Comparison of ENCODE assay signal across 16 cellular contexts in the genomic region with DNA sequence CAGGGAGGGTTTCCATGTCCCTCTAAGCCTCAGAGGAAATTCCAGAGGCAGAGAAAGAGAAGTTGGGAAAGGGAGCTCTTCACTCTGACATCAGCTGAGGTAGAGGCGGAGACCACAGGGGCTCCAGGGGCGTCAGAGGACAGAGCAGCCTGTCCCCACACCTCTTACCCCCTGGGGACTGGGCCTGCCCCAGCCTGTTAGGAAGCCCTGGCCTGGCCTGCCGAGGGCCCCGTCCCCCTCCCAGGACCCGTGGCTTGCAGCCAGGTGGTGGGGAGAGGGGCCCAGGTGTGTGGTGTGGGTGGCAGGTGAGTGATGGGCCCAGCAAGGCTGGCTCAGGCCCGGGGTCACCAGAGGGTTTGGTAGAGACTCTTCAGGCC. TPM values are rescaled to one million over a fixed set of nuclear protein-coding genes. Genes with fewer than 3 reads are reported as not detected.
DNase-seq lines count a peak whose midpoint lies in the region; ATAC-seq, FAIRE-seq and TF ChIP-seq lines count a peak whose summit lies in the region.
"Not testable (repeated sequence)": the region's sequence is repeated elsewhere in the genome, so short reads cannot be mapped to it uniquely, and the experiment has no call there.
"Had no signal": no experiment of that assay in that cellular context is flagged by ENCODE, and none has a peak within 500 bp of the region (broad histone marks: within the 10 kb centered on the region; RNA-seq: fewer than 3 reads in every experiment).

No MANE protein-coding gene starts in this region.

- intact Hi-C loops in HepG2 (cut with micrococcal nuclease; ENCODE audit: unreplicated experiment); upper lobe of right lung (cut with DNase I): not testable (repeated sequence)

- not testable (repeated sequence) for H3K27ac ChIP-seq in SK-N-SH (ENCODE audit: low read depth in 2 of 2, low read length in 1 of 2); HepG2 (ENCODE audit: extremely low read length, insufficient read depth, low read length); upper lobe of right lung
- peak overlapping the region; percentile 61 for H3K27ac ChIP-seq in duodenal mucosa (ENCODE audit: low read depth, low read length)

- WGBS in SK-N-SH (ENCODE audit: low lambda C conversion rate) = 70% methylated on average over 2 of the region's 6 CpGs
- WGBS in HepG2 (ENCODE audit: low lambda C conversion rate) = 100% methylated on average over 1 of the region's 6 CpGs

- DNase-seq in H7 = peak; percentile 44
- peak; percentile 95 for DNase-seq in NCI-H69 (lab: John Stamatoyannopoulos, UW)
- peak; percentile 16 for DNase-seq in SK-N-SH
- not testable (repeated sequence) for DNase-seq in HepG2 (ENCODE audit: low spot score); stimulated activated effector memory CD8-positive, alpha-beta T cell treated with anti-CD3 and anti-CD28 coated beads, Interleukin-12 subunit alpha, Interleukin-12 subunit beta, amount 100 ng/mL, for 72 hours (ENCODE audit: low spot score in 2 of 2); upper lobe of right lung

- H4K20me1 ChIP-seq in SK-N-SH (ENCODE audit: insufficient read depth); HepG2 (ENCODE audit: insufficient read depth, low read length): not testable (repeated sequence)

- H2AFZ ChIP-seq in SK-N-SH (ENCODE audit: low read depth); HepG2 (ENCODE audit: low read length): not testable (repeated sequence)

- not testable (repeated sequence) for H3K9ac ChIP-seq in SK-N-SH
- H3K9ac ChIP-seq in duodenal mucosa (ENCODE audit: low read depth in 1 of 2, low read length in 2 of 2) (peak overlapping the region in 1 of 2 donors; percentile 26), HepG2 (ENCODE audit: insufficient read depth, low read depth, low read length) (0 out of 2 replicates have a peak overlapping the region, but pooled peaks have one; percentile 23)

- TF ChIP-seq CTCF in SK-N-SH (IDR thresholded peaks at IDR 0.05); HepG2 (CRISPR knock-in tag; IDR thresholded peaks at IDR 0.05); upper lobe of right lung (IDR thresholded peaks at IDR 0.05): not testable (repeated sequence)

- CTCF ChIA-PET in SK-N-SH (lab: Yijun Ruan, JAX) = interaction anchor here (1.6 kb wide), 1 partner anchor 52 kb away, joined by 4 read pairs; no protein-coding TSS in a partner anchor
- CTCF ChIA-PET in HepG2 (lab: Yijun Ruan, JAX; ENCODE audit: low intra/inter-chr PET ratio, low total read pairs) = not testable (repeated sequence)

- TF ChIP-seq POLR2A in HepG2 (IDR thresholded peaks at IDR 0.05; ENCODE audit: insufficient read depth in 1 of 2, low read depth in 2 of 2, low read length in 2 of 2) = not testable (repeated sequence)

- TF ChIP-seq EP300 in SK-N-SH (IDR thresholded peaks at IDR 0.05; ENCODE audit: borderline replicate concordance in 1 of 2, low read depth in 1 of 2, low read length in 1 of 2); HepG2 (IDR thresholded peaks at IDR 0.05; ENCODE audit: low read depth in 2 of 2, low read length in 2 of 2); HepG2 (CRISPR knock-in tag; IDR thresholded peaks at IDR 0.05; ENCODE audit: borderline replicate concordance): not testable (repeated sequence)

- not testable (repeated sequence) for H3F3A ChIP-seq in SK-N-SH (replicated peaks; ENCODE audit: insufficient read depth)

- not testable (repeated sequence) for H3K4me1 Mint-ChIP-seq in stimulated activated effector memory CD8-positive, alpha-beta T cell treated with anti-CD3 and anti-CD28 coated beads, Interleukin-12 subunit alpha, Interleukin-12 subunit beta, amount 100 ng/mL, for 72 hours

- H3K36me3 Mint-ChIP-seq in stimulated activated effector memory CD8-positive, alpha-beta T cell treated with anti-CD3 and anti-CD28 coated beads, Interleukin-12 subunit alpha, Interleukin-12 subunit beta, amount 100 ng/mL, for 72 hours = not testable (repeated sequence)

- H3K36me3 ChIP-seq in H7 (replicated peaks; ENCODE audit: control insufficient read depth, insufficient read depth, low read length); SK-N-SH (replicated peaks in 1 of 2; ENCODE audit: control insufficient read depth in 1 of 2, insufficient read depth in 2 of 2, low read length in 1 of 2); duodenal mucosa (ENCODE audit: control insufficient read depth in 1 of 2, insufficient read depth in 2 of 2, low read length in 2 of 2); HepG2 (replicated peaks in 1 of 2; ENCODE audit: control insufficient read depth in 1 of 2, insufficient read depth in 2 of 2, low read length in 2 of 2); upper lobe of right lung: not testable (repeated sequence)

- not testable (repeated sequence) for H3K4me3 ChIP-seq in H7 (ENCODE audit: insufficient read depth, low read depth, low read length); SK-N-SH (ENCODE audit: low read depth in 2 of 2, low read length in 1 of 2); duodenal mucosa (ENCODE audit: low read depth in 1 of 2, low read length in 2 of 2); HepG2 (replicated peaks in 1 of 3; ENCODE audit: insufficient read depth in 1 of 3, low read depth in 2 of 3, low read length in 3 of 3); upper lobe of right lung

- H3K27me3 ChIP-seq in H7 (ENCODE audit: control insufficient read depth, insufficient read depth, low read length); SK-N-SH (ENCODE audit: insufficient read depth); duodenal mucosa (ENCODE audit: control insufficient read depth in 1 of 2, insufficient read depth in 2 of 2, low read length in 2 of 2); HepG2 (ENCODE audit: control insufficient read depth in 1 of 2, insufficient read depth in 2 of 2, low read length in 2 of 2); upper lobe of right lung: not testable (repeated sequence)

- POLR2A ChIA-PET in SK-N-SH (lab: Yijun Ruan, JAX) (interaction anchor here (1.7 kb wide), 1 partner anchor 13 kb away, joined by 7 read pairs; no protein-coding TSS in a partner anchor), HepG2 (lab: Yijun Ruan, JAX) (interaction anchor here (0.7 to 6.5 kb wide), 2 partner anchors 13 to 62 kb away, joined by 3 to 96 read pairs; partner anchors contain the start of gene NDUFA11)

- not testable (repeated sequence) for H3K9me3 ChIP-seq in SK-N-SH; duodenal mucosa (ENCODE audit: control insufficient read depth in 1 of 2, low read length in 2 of 2); HepG2 (ENCODE audit: low read length); upper lobe of right lung

- not testable (repeated sequence) for H3K4me3 Mint-ChIP-seq in stimulated activated effector memory CD8-positive, alpha-beta T cell treated with anti-CD3 and anti-CD28 coated beads, Interleukin-12 subunit alpha, Interleukin-12 subunit beta, amount 100 ng/mL, for 72 hours

- not testable (repeated sequence) for H3K4me2 ChIP-seq in SK-N-SH
- peak overlapping the region; percentile 11; the same call in 1 of the 2 replicates for H3K4me2 ChIP-seq in HepG2 (ENCODE audit: low read depth, low read length)

- not testable (repeated sequence) for ATAC-seq in HepG2
- ATAC-seq in stimulated activated effector memory CD8-positive, alpha-beta T cell treated with anti-CD3 and anti-CD28 coated beads, Interleukin-12 subunit alpha, Interleukin-12 subunit beta, amount 100 ng/mL, for 72 hours = peak; percentile 25
- peak; percentile 32 for ATAC-seq in upper lobe of right lung

- H3K27ac Mint-ChIP-seq in stimulated activated effector memory CD8-positive, alpha-beta T cell treated with anti-CD3 and anti-CD28 coated beads, Interleukin-12 subunit alpha, Interleukin-12 subunit beta, amount 100 ng/mL, for 72 hours = not testable (repeated sequence)

- not testable (repeated sequence) for H3K9me3 Mint-ChIP-seq in stimulated activated effector memory CD8-positive, alpha-beta T cell treated with anti-CD3 and anti-CD28 coated beads, Interleukin-12 subunit alpha, Interleukin-12 subunit beta, amount 100 ng/mL, for 72 hours

- not testable (repeated sequence) for TF ChIP-seq RAD21 in SK-N-SH (IDR thresholded peaks at IDR 0.05; ENCODE audit: low read length); HepG2 (CRISPR knock-in tag; IDR thresholded peaks at IDR 0.05)

- not testable (repeated sequence) for H3K79me2 ChIP-seq in SK-N-SH (ENCODE audit: insufficient read depth)
- peaks cover 11% of the 10 kb centered on the region for H3K79me2 ChIP-seq in HepG2 (ENCODE audit: insufficient read depth, low read length)

- in situ Hi-C loops in HepG2 (cut with HindIII; ENCODE audit: extremely low pct_ligation_motif_present, low pct_unique_long_range_greater_than_20kb) = not testable (repeated sequence)

- H3K4me1 ChIP-seq in SK-N-SH (ENCODE audit: control insufficient read depth in 1 of 2, insufficient read depth in 2 of 2, low read depth in 1 of 2, low read length in 1 of 2); upper lobe of right lung: not testable (repeated sequence)
- H3K4me1 ChIP-seq in duodenal mucosa (ENCODE audit: control insufficient read depth in 1 of 2, insufficient read depth in 2 of 2, low read length in 2 of 2) (peaks cover 18 to 21% of the 10 kb centered on the region in 2 donors), HepG2 (ENCODE audit: insufficient read depth, low read length) (peaks cover 60% of the 10 kb centered on the region)

- H3K9me2 ChIP-seq in SK-N-SH = not testable (repeated sequence)

- not testable (repeated sequence) for BruUV-seq in HepG2 (replicated peaks; lab: Mats Ljungman, UMichigan)

- FAIRE-seq in HepG2 (lab: Jason Lieb, UNC) = not testable (repeated sequence)

RNA-seq across cellular contexts. Expression of gene FUT6, which starts 2.2 kb away (rescaled TPM):
- not detected in 2 replicates for total RNA-seq in H7 (2014; rRNA removed; shearing (Covaris generic))
- not detected in 2 replicates for polyA plus RNA-seq in SK-N-SH (2012; rRNA removed)
- polyA plus RNA-seq in SK-N-SH (2012; cell fraction: cytosol; rRNA removed) = not detected in 2 replicates
- polyA plus RNA-seq in SK-N-SH (2012; cell fraction: nucleus; rRNA removed) = not detected in 2 replicates
- 5.0 and 8.2 TPM in 2 replicates for total RNA-seq in HepG2 (2016; rRNA removed; fragmentation: Illumina TruSeq; extraction: Trizol)
- 0.97 and 1.6 TPM in 2 replicates for total RNA-seq in HepG2 (2016; cell fraction: cytosol; rRNA removed; fragmentation: Illumina TruSeq; extraction: Trizol; ENCODE audit: low read depth)
- 5.0 and 7.9 TPM in 2 replicates for total RNA-seq in HepG2 (2016; cell fraction: insoluble cytoplasmic fraction; rRNA removed; fragmentation: Illumina TruSeq; extraction: Trizol)
- 3.2 and 4.2 TPM in 2 replicates for total RNA-seq in HepG2 (2016; cell fraction: membrane; rRNA removed; fragmentation: Illumina TruSeq; extraction: Trizol)
- total RNA-seq in HepG2 (2016; cell fraction: nucleus; rRNA removed; fragmentation: Illumina TruSeq; extraction: Trizol) = 5.8 and 8.5 TPM in 2 replicates
- 27.7 and 53.3 TPM in 2 replicates for polyA plus RNA-seq in HepG2 (2011; rRNA removed)
- polyA plus RNA-seq in HepG2 (2011; cell fraction: cytosol; rRNA removed) = 33.1 and 34.4 TPM in 2 replicates
- polyA plus RNA-seq in HepG2 (2011; cell fraction: nucleus; rRNA removed) = 43.6 and 59.1 TPM in 2 replicates
- polyA plus RNA-seq in HepG2 (2012) = 15.4 and 18.7 TPM in 2 replicates
- polyA plus RNA-seq in HepG2 (2016; cell fraction: cytosol; fragmentation: Illumina TruSeq; extraction: Trizol; ENCODE audit: low read depth) = 0.97 and 1.0 TPM in 2 replicates
- polyA plus RNA-seq in HepG2 (2016; cell fraction: insoluble cytoplasmic fraction; fragmentation: Illumina TruSeq; extraction: Trizol; ENCODE audit: low read depth) = 5.1 and 6.0 TPM in 2 replicates
- polyA plus RNA-seq in HepG2 (2016; cell fraction: membrane; fragmentation: Illumina TruSeq; extraction: Trizol; ENCODE audit: low read depth) = 3.2 and 3.6 TPM in 2 replicates
- 11.4 and 11.8 TPM in 2 replicates for polyA plus RNA-seq in HepG2 (2016; cell fraction: nucleus; fragmentation: Illumina TruSeq; extraction: Trizol; ENCODE audit: insufficient read depth, low read depth)
- polyA minus RNA-seq in HepG2 (2011; rRNA and poly(A)+ RNA removed; ENCODE audit: low replicate concordance) = 80.4 TPM in 1 of 2 replicates, not detected in the other
- 21.4 and 25.8 TPM in 2 replicates for polyA minus RNA-seq in HepG2 (2011; cell fraction: cytosol; rRNA and poly(A)+ RNA removed)
- 22.5 and 47.7 TPM in 2 replicates for polyA minus RNA-seq in HepG2 (2011; cell fraction: nucleus; rRNA and poly(A)+ RNA removed)
- 2.7 TPM for total RNA-seq in upper lobe of right lung
- total RNA-seq: A172; A673; CD4-positive, alpha-beta memory T cell; Daoy; G401; GM23338; H4 had no signal
- polyA plus RNA-seq: BJ; CD4-positive, alpha-beta memory T cell; GM23338 had no signal

RNA-seq across cellular contexts. Expression of gene FUT3, which starts 9.5 kb away (rescaled TPM):
- total RNA-seq in H7 (2014; rRNA removed; shearing (Covaris generic)) = not detected in 2 replicates
- polyA plus RNA-seq in SK-N-SH (2012; rRNA removed) (not detected in 2 replicates), HepG2 (2011; rRNA removed) (1.1 and 1.6 TPM in 2 replicates)
- polyA plus RNA-seq in SK-N-SH (2012; cell fraction: cytosol; rRNA removed) = not detected in 2 replicates
- not detected in 2 replicates for polyA plus RNA-seq in SK-N-SH (2012; cell fraction: nucleus; rRNA removed)
- total RNA-seq in HepG2 (2016; rRNA removed; fragmentation: Illumina TruSeq; extraction: Trizol) (0.20 and 0.53 TPM in 2 replicates), upper lobe of right lung (17.3 TPM)
- 0.10 TPM in 1 of 2 replicates, not detected in the other for total RNA-seq in HepG2 (2016; cell fraction: cytosol; rRNA removed; fragmentation: Illumina TruSeq; extraction: Trizol; ENCODE audit: low read depth)
- total RNA-seq in HepG2 (2016; cell fraction: insoluble cytoplasmic fraction; rRNA removed; fragmentation: Illumina TruSeq; extraction: Trizol) = 0.39 TPM in 1 of 2 replicates, not detected in the other
- total RNA-seq in HepG2 (2016; cell fraction: membrane; rRNA removed; fragmentation: Illumina TruSeq; extraction: Trizol) = 0.14 and 0.15 TPM in 2 replicates
- 0.34 TPM in 1 of 2 replicates, not detected in the other for total RNA-seq in HepG2 (2016; cell fraction: nucleus; rRNA removed; fragmentation: Illumina TruSeq; extraction: Trizol)
- 0.74 and 0.86 TPM in 2 replicates for polyA plus RNA-seq in HepG2 (2011; cell fraction: cytosol; rRNA removed)
- 0.96 and 1.5 TPM in 2 replicates for polyA plus RNA-seq in HepG2 (2011; cell fraction: nucleus; rRNA removed)
- 0.52 and 2.4 TPM in 2 replicates for polyA plus RNA-seq in HepG2 (2012)
- polyA plus RNA-seq in HepG2 (2016; cell fraction: cytosol; fragmentation: Illumina TruSeq; extraction: Trizol; ENCODE audit: low read depth) = 0.07 TPM in 1 of 2 replicates, not detected in the other
- polyA plus RNA-seq in HepG2 (2016; cell fraction: insoluble cytoplasmic fraction; fragmentation: Illumina TruSeq; extraction: Trizol; ENCODE audit: low read depth) = 0.12 and 0.23 TPM in 2 replicates
- polyA plus RNA-seq in HepG2 (2016; cell fraction: membrane; fragmentation: Illumina TruSeq; extraction: Trizol; ENCODE audit: low read depth) = 0.17 TPM in 1 of 2 replicates, not detected in the other
- 0.57 and 0.83 TPM in 2 replicates for polyA plus RNA-seq in HepG2 (2016; cell fraction: nucleus; fragmentation: Illumina TruSeq; extraction: Trizol; ENCODE audit: insufficient read depth, low read depth)
- 0.80 TPM in 1 of 2 replicates, not detected in the other for polyA minus RNA-seq in HepG2 (2011; rRNA and poly(A)+ RNA removed; ENCODE audit: low replicate concordance)
- polyA minus RNA-seq in HepG2 (2011; cell fraction: cytosol; rRNA and poly(A)+ RNA removed) = 0.69 TPM in 1 of 2 replicates, not detected in the other
- 0.26 and 2.9 TPM in 2 replicates for polyA minus RNA-seq in HepG2 (2011; cell fraction: nucleus; rRNA and poly(A)+ RNA removed)
- total RNA-seq: A172, A673, Daoy, G401, GM23338, H4 had no signal
- polyA plus RNA-seq: BJ; CD4-positive, alpha-beta memory T cell had no signal

RNA-seq across cellular contexts. Expression of gene FUT5, which starts 28.6 kb away (rescaled TPM):
- total RNA-seq in H7 (2014; rRNA removed; shearing (Covaris generic)) = 0.18 TPM in 1 of 2 replicates, not detected in the other
- not detected in 2 replicates for polyA plus RNA-seq in SK-N-SH (2012; rRNA removed)
- not detected in 2 replicates for polyA plus RNA-seq in SK-N-SH (2012; cell fraction: cytosol; rRNA removed)
- not detected in 2 replicates for polyA plus RNA-seq in SK-N-SH (2012; cell fraction: nucleus; rRNA removed)
- total RNA-seq in HepG2 (2016; rRNA removed; fragmentation: Illumina TruSeq; extraction: Trizol) = not detected in 2 replicates
- total RNA-seq in HepG2 (2016; cell fraction: cytosol; rRNA removed; fragmentation: Illumina TruSeq; extraction: Trizol; ENCODE audit: low read depth) = not detected in 2 replicates
- total RNA-seq in HepG2 (2016; cell fraction: insoluble cytoplasmic fraction; rRNA removed; fragmentation: Illumina TruSeq; extraction: Trizol) = not detected in 2 replicates
- not detected in 2 replicates for total RNA-seq in HepG2 (2016; cell fraction: membrane; rRNA removed; fragmentation: Illumina TruSeq; extraction: Trizol)
- total RNA-seq in HepG2 (2016; cell fraction: nucleus; rRNA removed; fragmentation: Illumina TruSeq; extraction: Trizol) = not detected in 2 replicates
- polyA plus RNA-seq in HepG2 (2011; rRNA removed) = 0.03 and 0.10 TPM in 2 replicates
- 0.03 and 0.05 TPM in 2 replicates for polyA plus RNA-seq in HepG2 (2011; cell fraction: cytosol; rRNA removed)
- 0.45 and 0.69 TPM in 2 replicates for polyA plus RNA-seq in HepG2 (2011; cell fraction: nucleus; rRNA removed)
- polyA plus RNA-seq in HepG2 (2012) = 0.35 TPM in 1 of 2 replicates, not detected in the other
- not detected in 2 replicates for polyA plus RNA-seq in HepG2 (2016; cell fraction: cytosol; fragmentation: Illumina TruSeq; extraction: Trizol; ENCODE audit: low read depth)
- polyA plus RNA-seq in HepG2 (2016; cell fraction: insoluble cytoplasmic fraction; fragmentation: Illumina TruSeq; extraction: Trizol; ENCODE audit: low read depth) = not detected in 2 replicates
- not detected in 2 replicates for polyA plus RNA-seq in HepG2 (2016; cell fraction: membrane; fragmentation: Illumina TruSeq; extraction: Trizol; ENCODE audit: low read depth)
- polyA plus RNA-seq in HepG2 (2016; cell fraction: nucleus; fragmentation: Illumina TruSeq; extraction: Trizol; ENCODE audit: insufficient read depth, low read depth) = 0.32 TPM in 1 of 2 replicates, not detected in the other
- 0.08 and 0.14 TPM in 2 replicates for polyA minus RNA-seq in HepG2 (2011; rRNA and poly(A)+ RNA removed; ENCODE audit: low replicate concordance)
- polyA minus RNA-seq in HepG2 (2011; cell fraction: cytosol; rRNA and poly(A)+ RNA removed) = not detected in 2 replicates
- 1.1 and 1.4 TPM in 2 replicates for polyA minus RNA-seq in HepG2 (2011; cell fraction: nucleus; rRNA and poly(A)+ RNA removed)
- total RNA-seq in upper lobe of right lung = not detected
- total RNA-seq: A172, A673, Calu3, Daoy, G401, GM23338, H4 had no signal
- polyA plus RNA-seq: BJ; CD4-positive, alpha-beta memory T cell; GM23338 had no signal

RNA-seq across cellular contexts. Expression of gene NRTN, which starts 36.9 kb away (rescaled TPM):
- total RNA-seq in H7 (2014; rRNA removed; shearing (Covaris generic)) = 8.5 and 8.7 TPM in 2 replicates
- polyA plus RNA-seq in SK-N-SH (2012; rRNA removed) = 0.54 and 0.99 TPM in 2 replicates
- 0.31 and 0.77 TPM in 2 replicates for polyA plus RNA-seq in SK-N-SH (2012; cell fraction: cytosol; rRNA removed)
- 0.73 and 0.92 TPM in 2 replicates for polyA plus RNA-seq in SK-N-SH (2012; cell fraction: nucleus; rRNA removed)
- 3.2 and 4.1 TPM in 2 replicates for total RNA-seq in HepG2 (2016; rRNA removed; fragmentation: Illumina TruSeq; extraction: Trizol)
- 6.3 and 6.9 TPM in 2 replicates for total RNA-seq in HepG2 (2016; cell fraction: cytosol; rRNA removed; fragmentation: Illumina TruSeq; extraction: Trizol; ENCODE audit: low read depth)
- total RNA-seq in HepG2 (2016; cell fraction: insoluble cytoplasmic fraction; rRNA removed; fragmentation: Illumina TruSeq; extraction: Trizol) = 3.3 and 3.6 TPM in 2 replicates
- 11.2 and 12.2 TPM in 2 replicates for total RNA-seq in HepG2 (2016; cell fraction: membrane; rRNA removed; fragmentation: Illumina TruSeq; extraction: Trizol)
- total RNA-seq in HepG2 (2016; cell fraction: nucleus; rRNA removed; fragmentation: Illumina TruSeq; extraction: Trizol) = 1.9 TPM in 2 replicates
- 5.3 and 7.3 TPM in 2 replicates for polyA plus RNA-seq in HepG2 (2011; rRNA removed)
- polyA plus RNA-seq in HepG2 (2011; cell fraction: cytosol; rRNA removed) = 3.3 and 7.0 TPM in 2 replicates
- 5.3 and 5.4 TPM in 2 replicates for polyA plus RNA-seq in HepG2 (2011; cell fraction: nucleus; rRNA removed)
- polyA plus RNA-seq in HepG2 (2012) = 3.3 and 6.4 TPM in 2 replicates
- 9.7 and 9.9 TPM in 2 replicates for polyA plus RNA-seq in HepG2 (2016; cell fraction: cytosol; fragmentation: Illumina TruSeq; extraction: Trizol; ENCODE audit: low read depth)
- 4.5 and 4.6 TPM in 2 replicates for polyA plus RNA-seq in HepG2 (2016; cell fraction: insoluble cytoplasmic fraction; fragmentation: Illumina TruSeq; extraction: Trizol; ENCODE audit: low read depth)
- polyA plus RNA-seq in HepG2 (2016; cell fraction: membrane; fragmentation: Illumina TruSeq; extraction: Trizol; ENCODE audit: low read depth) = 13.7 and 14.4 TPM in 2 replicates
- 2.8 and 4.0 TPM in 2 replicates for polyA plus RNA-seq in HepG2 (2016; cell fraction: nucleus; fragmentation: Illumina TruSeq; extraction: Trizol; ENCODE audit: insufficient read depth, low read depth)
- polyA minus RNA-seq in HepG2 (2011; rRNA and poly(A)+ RNA removed; ENCODE audit: low replicate concordance) = 0.14 and 10.3 TPM in 2 replicates
- 5.2 and 5.8 TPM in 2 replicates for polyA minus RNA-seq in HepG2 (2011; cell fraction: cytosol; rRNA and poly(A)+ RNA removed)
- 1.2 and 1.8 TPM in 2 replicates for polyA minus RNA-seq in HepG2 (2011; cell fraction: nucleus; rRNA and poly(A)+ RNA removed)
- 2.1 TPM for total RNA-seq in upper lobe of right lung
- total RNA-seq: A172 had no signal

RNA-seq across cellular contexts. Expression of gene DUS3L, which starts 50.8 kb away (rescaled TPM):
- total RNA-seq in H7 (2014; rRNA removed; shearing (Covaris generic)) = 50.8 and 52.4 TPM in 2 replicates
- 44.0 and 45.2 TPM in 2 replicates for polyA plus RNA-seq in SK-N-SH (2012; rRNA removed)
- 20.9 and 24.8 TPM in 2 replicates for polyA plus RNA-seq in SK-N-SH (2012; cell fraction: cytosol; rRNA removed)
- polyA plus RNA-seq in SK-N-SH (2012; cell fraction: nucleus; rRNA removed) = 151 and 182 TPM in 2 replicates
- 20.6 and 25.1 TPM in 2 replicates for total RNA-seq in HepG2 (2016; rRNA removed; fragmentation: Illumina TruSeq; extraction: Trizol)
- 7.1 and 7.6 TPM in 2 replicates for total RNA-seq in HepG2 (2016; cell fraction: cytosol; rRNA removed; fragmentation: Illumina TruSeq; extraction: Trizol; ENCODE audit: low read depth)
- total RNA-seq in HepG2 (2016; cell fraction: insoluble cytoplasmic fraction; rRNA removed; fragmentation: Illumina TruSeq; extraction: Trizol) = 19.2 and 25.0 TPM in 2 replicates
- 8.0 and 8.5 TPM in 2 replicates for total RNA-seq in HepG2 (2016; cell fraction: membrane; rRNA removed; fragmentation: Illumina TruSeq; extraction: Trizol)
- 16.2 and 25.2 TPM in 2 replicates for total RNA-seq in HepG2 (2016; cell fraction: nucleus; rRNA removed; fragmentation: Illumina TruSeq; extraction: Trizol)
- polyA plus RNA-seq in HepG2 (2011; rRNA removed) = 13.3 and 15.6 TPM in 2 replicates
- polyA plus RNA-seq in HepG2 (2011; cell fraction: cytosol; rRNA removed) = 10.8 and 19.0 TPM in 2 replicates
- polyA plus RNA-seq in HepG2 (2011; cell fraction: nucleus; rRNA removed) = 82.5 and 110 TPM in 2 replicates
- 8.5 and 16.9 TPM in 2 replicates for polyA plus RNA-seq in HepG2 (2012)
- polyA plus RNA-seq in HepG2 (2016; cell fraction: cytosol; fragmentation: Illumina TruSeq; extraction: Trizol; ENCODE audit: low read depth) = 2.4 and 3.1 TPM in 2 replicates
- 18.3 and 18.8 TPM in 2 replicates for polyA plus RNA-seq in HepG2 (2016; cell fraction: insoluble cytoplasmic fraction; fragmentation: Illumina TruSeq; extraction: Trizol; ENCODE audit: low read depth)
- 6.3 TPM in 2 replicates for polyA plus RNA-seq in HepG2 (2016; cell fraction: membrane; fragmentation: Illumina TruSeq; extraction: Trizol; ENCODE audit: low read depth)
- polyA plus RNA-seq in HepG2 (2016; cell fraction: nucleus; fragmentation: Illumina TruSeq; extraction: Trizol; ENCODE audit: insufficient read depth, low read depth) = 41.4 and 60.6 TPM in 2 replicates
- polyA minus RNA-seq in HepG2 (2011; rRNA and poly(A)+ RNA removed; ENCODE audit: low replicate concordance) = 25.0 and 31.3 TPM in 2 replicates
- 13.3 and 13.6 TPM in 2 replicates for polyA minus RNA-seq in HepG2 (2011; cell fraction: cytosol; rRNA and poly(A)+ RNA removed)
- 16.8 and 28.8 TPM in 2 replicates for polyA minus RNA-seq in HepG2 (2011; cell fraction: nucleus; rRNA and poly(A)+ RNA removed)
- 26.8 TPM for total RNA-seq in upper lobe of right lung

Comparison
In these comparisons a context has a peak if more than half of its experiments do, and no peak if none do; other contexts are left out.
1. RNA of gene FUT3, which starts 9.5 kb away (total RNA-seq): 17.3 TPM in upper lobe of right lung (single experiment); 0.10 to 0.53 TPM in HepG2 and not detected in H7; every median in the first group is over 10 times any median in the second.